In genomic region chr5:87340716-87341115, GRCh38 we compare ENCODE assay signal across 7 cellular contexts.
DNase-seq lines count a peak whose midpoint lies in the region; ATAC-seq and TF ChIP-seq lines count a peak whose summit lies in the region.

No MANE protein-coding gene starts in this region.

- H3K27me3 Mint-ChIP-seq in natural killer cell (ENCODE audit: low read depth in 2 of 2): no peaks in the 10 kb centered on the region

- peaks cover 0 to 2% of the 10 kb centered on the region in 2 donors for H3K9me3 Mint-ChIP-seq in natural killer cell

- H3K4me1 Mint-ChIP-seq in natural killer cell: peaks cover 23 to 36% of the 10 kb centered on the region in 2 donors

- H3K4me3 Mint-ChIP-seq in natural killer cell: peak overlapping the region; percentile 82

- DNase-seq in NCI-H82 treated with DMSO at 0.1 percent for 48 hours (lab: John Stamatoyannopoulos, UW; ENCODE audit: unreplicated experiment) (peak; percentile 81), natural killer cell (no peak), CD1c-positive myeloid dendritic cell (ENCODE audit: extremely low spot score) (no peak), middle frontal gyrus (ENCODE audit: extremely low spot score, low spot score) (no peak), LoVo (ENCODE audit: low spot score) (no peak)

- ATAC-seq in GM18907 (IDR thresholded peaks at IDR 0.05; ENCODE audit: unreplicated experiment) (peak; percentile 100), HG02678 (IDR thresholded peaks at IDR 0.05; ENCODE audit: unreplicated experiment) (peak; percentile 100), natural killer cell (peak; percentile 91 to 97 (median 94))

- intact Hi-C loops in natural killer cell (cut with micrococcal nuclease): no loop called here

- peaks cover 7% of the 10 kb centered on the region for H3K36me3 Mint-ChIP-seq in natural killer cell

- peak overlapping the region; percentile 86 to 92 for H3K27ac Mint-ChIP-seq in natural killer cell

- no peak for TF ChIP-seq CTCF in natural killer cell (IDR thresholded peaks at IDR 0.05)
